ENCODE assay signal across 8 cellular contexts in the genomic region with DNA sequence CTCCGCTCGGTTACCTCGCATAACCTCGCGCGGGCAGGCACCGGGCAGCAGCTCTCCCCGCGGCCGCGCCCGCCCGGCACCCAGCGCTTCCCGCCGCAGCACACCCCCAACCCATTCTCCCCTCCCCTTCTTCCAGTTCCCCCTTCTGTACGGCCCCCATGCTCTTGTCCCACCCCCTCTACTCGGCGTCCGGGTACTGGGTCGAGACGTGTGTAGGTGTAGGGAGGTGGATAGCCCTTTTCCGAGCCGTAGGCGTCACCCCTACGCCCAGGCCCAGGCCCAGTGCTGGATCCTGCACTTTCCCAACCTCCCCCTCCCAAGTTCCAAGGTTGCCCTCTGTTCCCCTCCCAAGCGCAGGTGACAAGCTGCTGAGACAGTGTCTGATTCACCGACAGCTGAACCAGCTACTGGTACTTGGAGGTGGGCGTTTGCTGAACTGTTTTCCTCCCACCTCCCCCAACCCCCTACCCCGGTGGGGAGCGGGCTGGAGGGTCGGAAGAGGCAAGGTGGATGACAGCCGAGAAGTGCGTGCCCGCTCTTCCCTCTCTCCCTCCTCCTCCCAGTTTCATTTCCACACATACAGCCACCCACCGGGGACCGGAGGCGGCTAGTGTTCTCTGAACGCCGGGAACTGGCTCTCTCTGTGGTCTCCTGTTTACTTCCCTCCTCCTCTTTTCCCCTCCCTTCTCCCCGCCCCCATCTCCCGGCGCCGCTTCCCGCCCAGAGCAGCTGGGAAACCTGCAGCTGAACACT.
DNase-seq lines count a peak whose midpoint lies in the region; ATAC-seq and TF ChIP-seq lines count a peak whose summit lies in the region.

No MANE protein-coding gene starts in this region.

- H3K27ac ChIP-seq in C4-2B (peak overlapping the region; percentile 98), muscle layer of duodenum (ENCODE audit: low read length) (peak overlapping the region; percentile 100)

- H3K9me3 Mint-ChIP-seq in stimulated activated naive CD8-positive, alpha-beta T cell treated with anti-CD3 and anti-CD28 coated beads, Interleukin-15, amount 100 ng/mL, for 72 hours: no peaks in the 10 kb centered on the region

- no peak for TF ChIP-seq CTCF in C4-2B (conservative IDR thresholded peaks at IDR 0.05)

- peak overlapping the region; percentile 99 to 100 for H3K27ac Mint-ChIP-seq in stimulated activated naive CD8-positive, alpha-beta T cell treated with anti-CD3 and anti-CD28 coated beads, Interleukin-15, amount 100 ng/mL, for 72 hours

- H3K4me1 ChIP-seq in muscle layer of duodenum (ENCODE audit: control insufficient read depth in 1 of 2, insufficient read depth in 2 of 2, low read length in 2 of 2): peaks cover 16 to 17% of the 10 kb centered on the region in 2 donors

- H3K27me3 Mint-ChIP-seq in stimulated activated naive CD8-positive, alpha-beta T cell treated with anti-CD3 and anti-CD28 coated beads, Interleukin-15, amount 100 ng/mL, for 72 hours: no peaks in the 10 kb centered on the region

- peak overlapping the region; percentile 96 to 99 for H3K4me3 Mint-ChIP-seq in stimulated activated naive CD8-positive, alpha-beta T cell treated with anti-CD3 and anti-CD28 coated beads, Interleukin-15, amount 100 ng/mL, for 72 hours

- DNase-seq in NCI-H82 treated with DMSO at 0.1 percent for 48 hours (lab: John Stamatoyannopoulos, UW; ENCODE audit: unreplicated experiment) (peak; percentile 59), fibroblast of gingiva (ENCODE audit: low read depth) (peak; percentile 94)
- DNase-seq in activated T-cell treated with anti-CD3 and anti-CD28 coated beads, Interleukin-2, amount 50 U/mL, for 48 hours: peak; percentile 80 to 81
- DNase-seq in stimulated activated naive CD8-positive, alpha-beta T cell treated with anti-CD3 and anti-CD28 coated beads, Interleukin-15, amount 100 ng/mL, for 72 hours: no peak

- H3K9me3 ChIP-seq in muscle layer of duodenum (ENCODE audit: control insufficient read depth in 1 of 2, low read length in 2 of 2): no peaks in the 10 kb centered on the region

- peak overlapping the region; percentile 51 to 78 for H3K4me3 ChIP-seq in muscle layer of duodenum (ENCODE audit: low read depth in 1 of 2, low read length in 2 of 2)

- ATAC-seq in GM19035 (IDR thresholded peaks at IDR 0.05; ENCODE audit: unreplicated experiment) (peak; percentile 24), HG03460 (IDR thresholded peaks at IDR 0.05; ENCODE audit: unreplicated experiment) (peak; percentile 22)
- ATAC-seq in stimulated activated naive CD8-positive, alpha-beta T cell treated with anti-CD3 and anti-CD28 coated beads, Interleukin-15, amount 100 ng/mL, for 72 hours: peak; percentile 48

- H3K4me1 Mint-ChIP-seq in stimulated activated naive CD8-positive, alpha-beta T cell treated with anti-CD3 and anti-CD28 coated beads, Interleukin-15, amount 100 ng/mL, for 72 hours: peaks cover 49% of the 10 kb centered on the region

- H3K36me3 ChIP-seq in muscle layer of duodenum (ENCODE audit: control insufficient read depth in 1 of 2, insufficient read depth in 2 of 2, low read length in 2 of 2): peaks cover 0 to 11% of the 10 kb centered on the region in 2 donors

- no peaks in the 10 kb centered on the region for H3K27me3 ChIP-seq in muscle layer of duodenum (ENCODE audit: low read depth, low read length)

Comparison
In these comparisons a context has a peak if more than half of its experiments do, and no peak if none do; other contexts are left out.
1. DNase-seq: peak in NCI-H82 treated with DMSO at 0.1 percent for 48 hours (single experiment), activated T-cell treated with anti-CD3 and anti-CD28 coated beads, Interleukin-2, amount 50 U/mL, for 48 hours (2 of 2) and fibroblast of gingiva (single experiment); none in stimulated activated naive CD8-positive, alpha-beta T cell treated with anti-CD3 and anti-CD28 coated beads, Interleukin-15, amount 100 ng/mL, for 72 hours (0 of 2).
2. Peak in every context shown above with its lines, with median percentiles within 50 percentile points of each other: ATAC-seq.